In genomic region chr5:140647042-140647341, GRCh38 we compare ENCODE assay signal across 8 cellular contexts. TPM values are rescaled to one million over a fixed set of nuclear protein-coding genes. Genes with fewer than 3 reads are reported as not detected.
DNase-seq lines count a peak whose midpoint lies in the region; ATAC-seq and TF ChIP-seq lines count a peak whose summit lies in the region.

No MANE protein-coding gene starts in this region.

- no peak for ATAC-seq in activated naive CD4-positive, alpha-beta T cell treated with anti-CD3 and anti-CD28 coated beads, Interleukin-2, amount 50 U/mL, for 72 hours
- no peak for ATAC-seq in thoracic aorta (ENCODE audit: insufficient number of reproducible peaks, low FRiP score, low read depth)

- peak overlapping the region; percentile 96 for H3K4me3 ChIP-seq in thoracic aorta

- H3K27ac Mint-ChIP-seq in activated CD4-positive, alpha-beta T cell treated with anti-CD3 and anti-CD28 coated beads, Interleukin-2, amount 10 ng/mL, durations not matched to agents 7 days and 5 days = peak overlapping the region; percentile 96
- H3K27ac Mint-ChIP-seq in activated naive CD4-positive, alpha-beta T cell treated with anti-CD3 and anti-CD28 coated beads, Interleukin-2, amount 50 U/mL, for 72 hours = peak overlapping the region; percentile 95 to 100
- peak overlapping the region; percentile 99 to 100 (median 100) for H3K27ac Mint-ChIP-seq in immature natural killer cell

- no peaks in the 10 kb centered on the region for H3K27me3 Mint-ChIP-seq in activated CD4-positive, alpha-beta T cell treated with anti-CD3 and anti-CD28 coated beads, Interleukin-2, amount 10 ng/mL, durations not matched to agents 7 days and 5 days
- peaks cover 4 to 20% (median 10%) of the 10 kb centered on the region in 3 donors for H3K27me3 Mint-ChIP-seq in immature natural killer cell (ENCODE audit: low read depth in 3 of 3)

- peak overlapping the region; percentile 92 for H3K4me3 Mint-ChIP-seq in activated CD4-positive, alpha-beta T cell treated with anti-CD3 and anti-CD28 coated beads, Interleukin-2, amount 10 ng/mL, durations not matched to agents 7 days and 5 days
- H3K4me3 Mint-ChIP-seq in immature natural killer cell = peak overlapping the region; percentile 99 to 100 (median 100)

- no peaks in the 10 kb centered on the region for H3K9me3 Mint-ChIP-seq in activated CD4-positive, alpha-beta T cell treated with anti-CD3 and anti-CD28 coated beads, Interleukin-2, amount 10 ng/mL, durations not matched to agents 7 days and 5 days
- H3K9me3 Mint-ChIP-seq in activated naive CD4-positive, alpha-beta T cell treated with anti-CD3 and anti-CD28 coated beads, Interleukin-2, amount 50 U/mL, for 72 hours = no peaks in the 10 kb centered on the region
- no peaks in the 10 kb centered on the region for H3K9me3 Mint-ChIP-seq in immature natural killer cell

- H3K4me1 ChIP-seq in thoracic aorta (ENCODE audit: control insufficient read depth in 1 of 2, low read depth in 2 of 2) = peaks cover 8 to 25% of the 10 kb centered on the region in 2 donors

- peak overlapping the region; percentile 76 to 78 for H3K27ac ChIP-seq in thoracic aorta

- H3K36me3 Mint-ChIP-seq in activated CD4-positive, alpha-beta T cell treated with anti-CD3 and anti-CD28 coated beads, Interleukin-2, amount 10 ng/mL, durations not matched to agents 7 days and 5 days (ENCODE audit: low read depth) = peaks cover 47% of the 10 kb centered on the region
- H3K36me3 Mint-ChIP-seq in activated naive CD4-positive, alpha-beta T cell treated with anti-CD3 and anti-CD28 coated beads, Interleukin-2, amount 50 U/mL, for 72 hours = peaks cover 17% of the 10 kb centered on the region in 2 donors
- peaks cover 8 to 19% (median 10%) of the 10 kb centered on the region in 3 donors for H3K36me3 Mint-ChIP-seq in immature natural killer cell

- no peaks in the 10 kb centered on the region for H3K9me3 ChIP-seq in thoracic aorta

- DNase-seq in activated CD4-positive, alpha-beta T cell treated with anti-CD3 and anti-CD28 coated beads, Interleukin-2, amount 10 ng/mL, durations not matched to agents 7 days and 5 days = no peak
- DNase-seq in activated CD4-positive, alpha-beta T cell treated with anti-CD3 and anti-CD28 coated beads for 48 hours = no peak
- no peak for DNase-seq in activated naive CD4-positive, alpha-beta T cell treated with anti-CD3 and anti-CD28 coated beads, Interleukin-2, amount 50 U/mL, for 72 hours (ENCODE audit: low spot score in 2 of 2)
- no peak for DNase-seq in immature natural killer cell
- no peak for DNase-seq in thoracic aorta (ENCODE audit: low spot score)
- no peak for DNase-seq in SW 1271 (lab: John Stamatoyannopoulos, UW)
- DNase-seq in stimulated activated CD4-positive, alpha-beta T cell treated with anti-CD3 and anti-CD28 coated beads, Interleukin-1b, Interleukin-23, amount 100 ng/mL, for 48 hours = no peak
- DNase-seq in activated gamma-delta T cell treated with Interleukin-2 at 50 U/mL for 16 hours = no peak

- no peak for TF ChIP-seq CTCF in thoracic aorta (IDR thresholded peaks at IDR 0.05)

- peaks cover 44% of the 10 kb centered on the region for H3K4me1 Mint-ChIP-seq in activated CD4-positive, alpha-beta T cell treated with anti-CD3 and anti-CD28 coated beads, Interleukin-2, amount 10 ng/mL, durations not matched to agents 7 days and 5 days
- peaks cover 40 to 50% of the 10 kb centered on the region in 2 donors for H3K4me1 Mint-ChIP-seq in immature natural killer cell

- H3K36me3 ChIP-seq in thoracic aorta = peaks cover 20% of the 10 kb centered on the region

- CTCF ChIA-PET in activated CD4-positive, alpha-beta T cell treated with anti-CD3 and anti-CD28 coated beads, Interleukin-2, amount 10 ng/mL, durations not matched to agents 7 days and 5 days (lab: Charles Lee) = interaction anchor here (0.6 to 3.7 kb wide), 11 partner anchors 8 to 272 kb away, joined by 3 to 20 read pairs (median 4); partner anchors contain the start of genes HARS1 and HARS2

- H3K27me3 ChIP-seq in thoracic aorta (replicated peaks; ENCODE audit: insufficient read depth) = no peaks in the 10 kb centered on the region

- POLR2A ChIA-PET in activated CD4-positive, alpha-beta T cell treated with anti-CD3 and anti-CD28 coated beads, Interleukin-2, amount 10 ng/mL, durations not matched to agents 7 days and 5 days (lab: Charles Lee) = interaction anchor here (1.0 to 1.2 kb wide), 3 partner anchors 44 to 99 kb away, joined by 3 to 4 read pairs (median 3); partner anchors contain the start of genes EIF4EBP3, HARS1 and HARS2

RNA-seq across cellular contexts. Expression of gene NDUFA2, which starts 0.4 kb away (rescaled TPM):
- 10 to 100 TPM; 76.3 to 79.9 TPM for total RNA-seq in activated CD4-positive, alpha-beta T cell treated with anti-CD3 and anti-CD28 coated beads, Interleukin-2, amount 10 ng/mL, durations not matched to agents 7 days and 5 days
- total RNA-seq in activated naive CD4-positive, alpha-beta T cell treated with anti-CD3 and anti-CD28 coated beads, Interleukin-2, amount 50 U/mL, for 72 hours = 10 to 100 TPM; 68.4 to 71.8 TPM
- 100 to 1,000 TPM; 135 to 252 (median 163) TPM for polyA plus RNA-seq in immature natural killer cell
- total RNA-seq in thoracic aorta = 10 to 100 TPM; 19.9 to 26.4 TPM

RNA-seq across cellular contexts. Expression of gene IK, which starts 0.6 kb away (rescaled TPM):
- 100 to 1,000 TPM; 121 to 161 TPM for total RNA-seq in activated CD4-positive, alpha-beta T cell treated with anti-CD3 and anti-CD28 coated beads, Interleukin-2, amount 10 ng/mL, durations not matched to agents 7 days and 5 days
- 100 to 1,000 TPM in 1 of 2 donors, 10 to 100 TPM in 1; 87.6 to 108 TPM for total RNA-seq in activated naive CD4-positive, alpha-beta T cell treated with anti-CD3 and anti-CD28 coated beads, Interleukin-2, amount 50 U/mL, for 72 hours
- polyA plus RNA-seq in immature natural killer cell = 100 to 1,000 TPM; 117 to 178 (median 120) TPM
- total RNA-seq in thoracic aorta = 100 to 1,000 TPM in 1 of 2 donors, 10 to 100 TPM in 1; 95.3 to 108 TPM

RNA-seq across cellular contexts. Expression of gene TMCO6, which starts 7.7 kb away (rescaled TPM):
- total RNA-seq in activated CD4-positive, alpha-beta T cell treated with anti-CD3 and anti-CD28 coated beads, Interleukin-2, amount 10 ng/mL, durations not matched to agents 7 days and 5 days = 10 to 100 TPM; 33.5 to 38.8 TPM
- total RNA-seq in activated naive CD4-positive, alpha-beta T cell treated with anti-CD3 and anti-CD28 coated beads, Interleukin-2, amount 50 U/mL, for 72 hours = 10 to 100 TPM; 28.7 to 30.2 TPM
- polyA plus RNA-seq in immature natural killer cell = 10 to 100 TPM in 1 of 3 donors, 1 to 10 TPM in 2; 7.6 to 11.0 (median 8.3) TPM
- total RNA-seq in thoracic aorta = 10 to 100 TPM; 11.4 to 13.5 TPM

RNA-seq across cellular contexts. Expression of gene CD14, which starts 14.0 kb away (rescaled TPM):
- total RNA-seq in activated CD4-positive, alpha-beta T cell treated with anti-CD3 and anti-CD28 coated beads, Interleukin-2, amount 10 ng/mL, durations not matched to agents 7 days and 5 days = under 1 TPM; 0.21 to 0.37 TPM
- 1 to 10 TPM in 1 of 2 donors, under 1 TPM in 1; 0.56 to 1.6 TPM for total RNA-seq in activated naive CD4-positive, alpha-beta T cell treated with anti-CD3 and anti-CD28 coated beads, Interleukin-2, amount 50 U/mL, for 72 hours
- polyA plus RNA-seq in immature natural killer cell = 1 to 10 TPM; 3.6 to 5.7 (median 5.3) TPM
- total RNA-seq in thoracic aorta = 100 to 1,000 TPM in 1 of 2 donors, 10 to 100 TPM in 1; 96.6 to 235 TPM

RNA-seq across cellular contexts. Expression of gene WDR55, which starts 17.7 kb away (rescaled TPM):
- 10 to 100 TPM; 33.7 to 37.1 TPM for total RNA-seq in activated CD4-positive, alpha-beta T cell treated with anti-CD3 and anti-CD28 coated beads, Interleukin-2, amount 10 ng/mL, durations not matched to agents 7 days and 5 days
- total RNA-seq in activated naive CD4-positive, alpha-beta T cell treated with anti-CD3 and anti-CD28 coated beads, Interleukin-2, amount 50 U/mL, for 72 hours = 10 to 100 TPM; 32.5 to 36.3 TPM
- polyA plus RNA-seq in immature natural killer cell = 10 to 100 TPM; 11.0 to 20.2 (median 13.6) TPM
- total RNA-seq in thoracic aorta = 10 to 100 TPM; 24.6 to 26.1 TPM
